ENCODE assay signal across 27 cellular contexts in genomic region chr19:38068851-38069250, GRCh38.
DNase-seq lines count a peak whose midpoint lies in the region; ATAC-seq and TF ChIP-seq lines count a peak whose summit lies in the region.
"Had no signal": no experiment of that assay in that cellular context is flagged by ENCODE, and none has a peak within 500 bp of the region (broad histone marks: within the 10 kb centered on the region; RNA-seq: fewer than 3 reads in every experiment).

No MANE protein-coding gene starts in this region.

- dilution Hi-C loops in IMR-90 (cut with HindIII; ENCODE audit: low sequenced_read_pairs, unreplicated experiment): no loop called here

- peaks cover 72% of the 10 kb centered on the region for H3K36me3 Mint-ChIP-seq in Caco-2 (ENCODE audit: insufficient read depth, unreplicated experiment)

- H3K14ac ChIP-seq in IMR-90 (replicated peaks; ENCODE audit: low read depth, low read length) (no peak overlapping the region), mesenchymal stem cell (ENCODE audit: low read length in 2 of 2) (no peak overlapping the region)

- BruUV-seq in Caco-2 (replicated peaks; lab: Mats Ljungman, UMichigan): no TSS peak
- BruUV-seq in IMR-90 (replicated peaks; lab: Mats Ljungman, UMichigan): no TSS peak

- H3K27me3 Mint-ChIP-seq in Caco-2 (ENCODE audit: insufficient read depth, unreplicated experiment): no peaks in the 10 kb centered on the region
- H3K27me3 Mint-ChIP-seq: CD4-positive, alpha-beta T cell; effector memory CD8-positive, alpha-beta T cell had no signal

- H2BK5ac ChIP-seq in IMR-90 (ENCODE audit: low read depth, low read length, poor library complexity, severe bottlenecking) (peak overlapping the region; percentile 24), mesenchymal stem cell (ENCODE audit: low read depth, low read length, poor library complexity, severe bottlenecking) (no peak overlapping the region)

- H3K9me1 ChIP-seq in IMR-90 (ENCODE audit: insufficient read depth, low read length): peaks cover 24% of the 10 kb centered on the region

- H2BK120ac ChIP-seq in IMR-90 (ENCODE audit: low read depth, low read length) (peak overlapping the region; percentile 32; the same call in 1 of the 2 replicates), mesenchymal stem cell (ENCODE audit: low read depth, low read length) (no peak overlapping the region)

- DNase-seq in Caco-2: no peak
- no peak for DNase-seq in IMR-90
- peak; percentile 99 for DNase-seq in NCI-H82 (lab: John Stamatoyannopoulos, UW)
- DNase-seq in mesenchymal stem cell: no peak
- no peak for DNase-seq in mesenteric fat pad (ENCODE audit: low spot score)
- DNase-seq in HCEC 1CT: no peak
- DNase-seq: activated gamma-delta T cell treated with Interleukin-2 at 50 U/mL for 16 hours; activated T-cell treated with anti-CD3 and anti-CD28 coated beads, Interleukin-2, amount 50 U/mL, for 1 hour; adrenal gland; CD4-positive, alpha-beta T cell; DND-41; effector memory CD8-positive, alpha-beta T cell; gastrocnemius medialis; GM23248; hypothalamus; MG63; NCI-H1694; NCI-H526; nucleus accumbens; OCI-M1; stimulated activated naive CD4-positive, alpha-beta T cell had no signal

- TF ChIP-seq CTCF in Caco-2 (IDR thresholded peaks at IDR 0.05; ENCODE audit: insufficient read depth in 1 of 2, low read depth in 1 of 2, low read length in 1 of 2, severe bottlenecking in 1 of 2, unreplicated experiment in 1 of 2) (no peak), IMR-90 (conservative IDR thresholded peaks at IDR 0.05; ENCODE audit: low read depth, low read length) (no peak)

- H3K4ac ChIP-seq in IMR-90 (ENCODE audit: low read depth, low read length) (peak overlapping the region; percentile 67), mesenchymal stem cell (ENCODE audit: low read depth in 1 of 2, low read length in 2 of 2) (peak overlapping the region in 1 of 2 experiments; percentile 6)

- no peak overlapping the region; the same call in 1 of the 2 replicates for H4K5ac ChIP-seq in IMR-90 (ENCODE audit: low read depth, low read length)

- no peak overlapping the region for H2BK20ac ChIP-seq in IMR-90 (ENCODE audit: low read depth, low read length)

- H2AK9ac ChIP-seq in IMR-90 (replicated peaks; ENCODE audit: low read depth, low read length, poor library complexity): no peak overlapping the region

- H3K4me3 Mint-ChIP-seq in Caco-2 (ENCODE audit: unreplicated experiment): no peak overlapping the region
- H3K4me3 Mint-ChIP-seq: CD4-positive, alpha-beta T cell; effector memory CD8-positive, alpha-beta T cell had no signal

- H3K9ac ChIP-seq in IMR-90 (ENCODE audit: low read depth, low read length): no peak overlapping the region
- H3K9ac ChIP-seq in mesenchymal stem cell (ENCODE audit: low read length): no peak overlapping the region
- H3K9ac ChIP-seq: GM23248 had no signal

- H2AK5ac ChIP-seq in IMR-90 (ENCODE audit: low read depth, low read length) (no peak overlapping the region; the same call in 1 of the 2 replicates), mesenchymal stem cell (ENCODE audit: low read length, severe bottlenecking) (peak overlapping the region; percentile 5)

- H3K23ac ChIP-seq in IMR-90 (ENCODE audit: low read depth, low read length) (peak overlapping the region; percentile 37; the same call in 1 of the 2 replicates), mesenchymal stem cell (ENCODE audit: low read length in 2 of 2) (no peak overlapping the region)

- in situ Hi-C loops in IMR-90 (cut with MboI; ENCODE audit: low sequenced_read_pairs): no loop called here

- no peaks in the 10 kb centered on the region for H4K20me1 ChIP-seq in IMR-90 (ENCODE audit: insufficient read depth, low read length)

- H3K4me1 Mint-ChIP-seq in Caco-2 (ENCODE audit: low read depth, unreplicated experiment): peaks cover 14% of the 10 kb centered on the region

- H3K4me3 ChIP-seq in Caco-2 (ENCODE audit: low read depth, low read length) (no peak overlapping the region), IMR-90 (ENCODE audit: insufficient read depth, low read depth, low read length) (no peak overlapping the region), mesenchymal stem cell (ENCODE audit: insufficient read depth in 1 of 2, low read depth in 1 of 2, low read length in 2 of 2) (no peak overlapping the region)
- H3K4me3 ChIP-seq: adrenal gland, breast epithelium, esophagus muscularis mucosa, gastrocnemius medialis, GM23248, MG63, smooth muscle cell, thoracic aorta had no signal

- peaks cover 36 to 78% of the 10 kb centered on the region in 2 experiments for H3K79me1 ChIP-seq in IMR-90 (ENCODE audit: low read depth in 1 of 2, low read length in 2 of 2)
- peaks cover 50% of the 10 kb centered on the region for H3K79me1 ChIP-seq in mesenchymal stem cell (replicated peaks; ENCODE audit: low read length, poor library complexity, severe bottlenecking)

- H3K27ac ChIP-seq in IMR-90 (ENCODE audit: insufficient read depth, low read length) (no peak overlapping the region), mesenchymal stem cell (ENCODE audit: low read length, poor library complexity, severe bottlenecking) (no peak overlapping the region)
- H3K27ac ChIP-seq: adrenal gland, breast epithelium, esophagus muscularis mucosa, gastrocnemius medialis, GM23248, thoracic aorta had no signal

- no peaks in the 10 kb centered on the region for H3K9me3 Mint-ChIP-seq in Caco-2 (ENCODE audit: unreplicated experiment)
- H3K9me3 Mint-ChIP-seq: CD4-positive, alpha-beta T cell; effector memory CD8-positive, alpha-beta T cell had no signal

- ATAC-seq in IMR-90 (ENCODE audit: low read depth): no peak
- ATAC-seq in GM21526 (IDR thresholded peaks at IDR 0.05; ENCODE audit: low FRiP score, unreplicated experiment): no peak
- ATAC-seq: effector memory CD8-positive, alpha-beta T cell; gastrocnemius medialis; Right ventricle myocardium inferior had no signal

- H3K9me3 ChIP-seq in Caco-2 (no peaks in the 10 kb centered on the region), IMR-90 (ENCODE audit: control insufficient read depth, insufficient read depth, low read length) (peaks cover 3% of the 10 kb centered on the region; the same call in 1 of the 2 replicates), mesenchymal stem cell (ENCODE audit: control insufficient read depth, low read length) (no peaks in the 10 kb centered on the region)
- H3K9me3 ChIP-seq: adrenal gland, breast epithelium, esophagus muscularis mucosa, gastrocnemius medialis, MG63, thoracic aorta had no signal

- H3K27ac Mint-ChIP-seq in Caco-2 (ENCODE audit: unreplicated experiment): peak overlapping the region; percentile 64
- H3K27ac Mint-ChIP-seq: CD4-positive, alpha-beta T cell had no signal

- H3K4me1 ChIP-seq in Caco-2 (no peaks in the 10 kb centered on the region), IMR-90 (ENCODE audit: control insufficient read depth, insufficient read depth, low read length) (peaks cover 10% of the 10 kb centered on the region), mesenchymal stem cell (ENCODE audit: control insufficient read depth, insufficient read depth, low read depth, low read length) (peaks cover 15% of the 10 kb centered on the region)
- H3K4me1 ChIP-seq: adrenal gland, breast epithelium, esophagus muscularis mucosa, gastrocnemius medialis had no signal

- no CpG with 5 or more reads among the region's 7 CpGs for WGBS in IMR-90 (ENCODE audit: extremely low coverage in 2 of 2, insufficient read length in 1 of 2), 2 experiments
- WGBS in mesenchymal stem cell: 94% methylated on average over 7 of the region's 7 CpGs

- no peak overlapping the region for H2AFZ ChIP-seq in IMR-90 (replicated peaks; ENCODE audit: low read length, poor library complexity)
- H2AFZ ChIP-seq in mesenchymal stem cell (ENCODE audit: low read depth, low read length): no peak overlapping the region
- H2AFZ ChIP-seq: GM23248 had no signal

- H3K27me3 ChIP-seq in Caco-2 (replicated peaks; ENCODE audit: control insufficient read depth, insufficient read depth, low read length) (no peaks in the 10 kb centered on the region), IMR-90 (ENCODE audit: control insufficient read depth, insufficient read depth, low read length) (no peaks in the 10 kb centered on the region), mesenchymal stem cell (ENCODE audit: control insufficient read depth in 1 of 2, insufficient read depth in 1 of 2, low read length in 2 of 2) (no peaks in the 10 kb centered on the region)
- H3K27me3 ChIP-seq: adrenal gland, breast epithelium, esophagus muscularis mucosa, gastrocnemius medialis, MG63 had no signal

- H3K4me2 ChIP-seq in IMR-90 (ENCODE audit: low read depth, low read length): no peak overlapping the region
- no peak overlapping the region for H3K4me2 ChIP-seq in mesenchymal stem cell (ENCODE audit: low read length, poor library complexity, severe bottlenecking)
- H3K4me2 ChIP-seq: smooth muscle cell had no signal

- H3K18ac ChIP-seq in IMR-90 (ENCODE audit: low read depth, low read length): no peak overlapping the region
- H3K18ac ChIP-seq in mesenchymal stem cell (ENCODE audit: low read depth in 1 of 2, low read length in 2 of 2): no peak overlapping the region

- H4K8ac ChIP-seq in IMR-90 (ENCODE audit: low read depth in 2 of 2, low read length in 2 of 2): peak overlapping the region in 1 of 2 experiments; percentile 35; a peak in 1 of 4 replicates
- no peak overlapping the region for H4K8ac ChIP-seq in mesenchymal stem cell (ENCODE audit: low read length)

- H2BK15ac ChIP-seq in IMR-90 (ENCODE audit: low read depth, low read length) (no peak overlapping the region), mesenchymal stem cell (ENCODE audit: low read depth, poor library complexity, severe bottlenecking) (no peak overlapping the region)

- peak overlapping the region; percentile 41 for H4K91ac ChIP-seq in IMR-90 (ENCODE audit: insufficient read depth, low read depth, low read length)
- no peak overlapping the region for H4K91ac ChIP-seq in mesenchymal stem cell (ENCODE audit: low read length)

- no peak for TF ChIP-seq RAD21 in IMR-90 (IDR thresholded peaks at IDR 0.05; ENCODE audit: low read length)

- POLR2A ChIA-PET in Caco-2 (lab: Charles Lee): no interaction called here
- POLR2A ChIA-PET in IMR-90 (lab: Charles Lee; ENCODE audit: unreplicated experiment): no interaction called here

- no peak overlapping the region for H3K56ac ChIP-seq in IMR-90 (ENCODE audit: extremely low read depth, insufficient read depth, low read length)

- peak overlapping the region in 1 of 2 experiments; percentile 59 for H2BK12ac ChIP-seq in mesenchymal stem cell (ENCODE audit: low read length in 2 of 2)

- CTCF ChIA-PET in Caco-2 (lab: Charles Lee) (interaction anchor here (0.6 kb wide), 1 partner anchor 15 kb away, joined by 4 read pairs; no protein-coding TSS in a partner anchor), IMR-90 (lab: Yijun Ruan, JAX) (no interaction called here)

- no peak for TF ChIP-seq POLR2A in IMR-90 (IDR thresholded peaks at IDR 0.05; ENCODE audit: low read depth, low read length)

- H3K36me3 ChIP-seq in Caco-2 (ENCODE audit: control insufficient read depth, insufficient read depth, low read length): peaks cover 2% of the 10 kb centered on the region; the same call in 1 of the 2 replicates
- H3K36me3 ChIP-seq in IMR-90 (ENCODE audit: control insufficient read depth, insufficient read depth, low read length): no peaks in the 10 kb centered on the region
- H3K36me3 ChIP-seq in mesenchymal stem cell (ENCODE audit: control insufficient read depth in 1 of 2, insufficient read depth in 2 of 2, low read depth in 1 of 2, low read length in 2 of 2): peaks cover 5 to 38% of the 10 kb centered on the region in 2 experiments
- H3K36me3 ChIP-seq: adrenal gland, breast epithelium, esophagus muscularis mucosa, gastrocnemius medialis, MG63, thoracic aorta had no signal

- intact Hi-C loops in Caco-2 (cut with micrococcal nuclease; ENCODE audit: unreplicated experiment): no loop called here
- intact Hi-C loops in IMR-90 (cut with micrococcal nuclease): no loop called here
